In genomic region chr2:64330281-64330680, GRCh38 we compare ENCODE assay signal across 7 cellular contexts.
A peak's percentile ranks its signal among the peaks of the same experiment; 100 is the strongest.
DNase-seq lines count a peak whose midpoint lies in the region; ATAC-seq and TF ChIP-seq lines count a peak whose summit lies in the region.

No MANE protein-coding gene starts in this region.

- DNase-seq in PC-3, result peak; percentile 29
- no peak for DNase-seq in coronary artery (ENCODE audit: low spot score)
- no peak for DNase-seq in thyroid gland
- DNase-seq in T-cell, result no peak
- no peak for DNase-seq in brain microvascular endothelial cell

- intact Hi-C loops in PC-3 (cut with micrococcal nuclease) (loop anchor here (2.0 to 10.0 kb wide), 4 partner anchors 71 to 559 kb away; partner anchors contain the start of gene LGALSL), thyroid gland (cut with DNase I) (loop anchor here (2.0 kb wide), 1 partner anchor 157 kb away; no protein-coding TSS in a partner anchor)

- peak overlapping the region; percentile 78; the same call in 1 of the 2 replicates for H2AFZ ChIP-seq in PC-3 (ENCODE audit: low read length)

- peaks cover 37 to 46% (median 43%) of the 10 kb centered on the region in 3 donors for H3K4me1 Mint-ChIP-seq in T-cell

- TF ChIP-seq CTCF in PC-3 (conservative IDR thresholded peaks at IDR 0.05; ENCODE audit: low read depth, low read length) (no peak), coronary artery (IDR thresholded peaks at IDR 0.05) (no peak), thyroid gland (IDR thresholded peaks at IDR 0.05) (no peak), brain microvascular endothelial cell (IDR thresholded peaks at IDR 0.05; ENCODE audit: low read depth, low read length, missing control alignments) (no peak)

- ATAC-seq in PC-3, result peak; percentile 6
- ATAC-seq in HG03159 (IDR thresholded peaks at IDR 0.05; ENCODE audit: unreplicated experiment), result no peak
- no peak for ATAC-seq in T-cell (replicated peaks in 1 of 4)

- H3K27me3 Mint-ChIP-seq in T-cell, result no peaks in the 10 kb centered on the region

- no peaks in the 10 kb centered on the region for H3K9me2 ChIP-seq in PC-3 (replicated peaks; ENCODE audit: low read length)

- H3K9ac ChIP-seq in PC-3 (ENCODE audit: low read length) (no peak overlapping the region), mucosa of rectum (ENCODE audit: low read depth in 1 of 2, low read length in 2 of 2) (peak overlapping the region in 1 of 2 donors; percentile 41)

- BruUV-seq in PC-3 (replicated peaks; lab: Mats Ljungman, UMichigan), result no TSS peak

- H3K27ac ChIP-seq in PC-3 (ENCODE audit: low read length), result no peak overlapping the region
- H3K27ac ChIP-seq in coronary artery, result peak overlapping the region; percentile 71 to 87
- peak overlapping the region; percentile 71 to 81 for H3K27ac ChIP-seq in mucosa of rectum (ENCODE audit: low read depth in 2 of 2, low read length in 2 of 2)
- H3K27ac ChIP-seq in thyroid gland, result peak overlapping the region in 2 of 3 donors; percentile 27 to 53
- no peak overlapping the region for H3K27ac ChIP-seq in brain microvascular endothelial cell

- peak overlapping the region; percentile 88 for H3K4me2 ChIP-seq in PC-3 (ENCODE audit: low read length)

- H3K9me3 Mint-ChIP-seq in T-cell, result no peaks in the 10 kb centered on the region

- no peak for TF ChIP-seq POLR2A in thyroid gland (IDR thresholded peaks at IDR 0.05)

- H3K36me3 ChIP-seq in PC-3 (ENCODE audit: low read depth, low read length), result no peaks in the 10 kb centered on the region
- H3K36me3 ChIP-seq in mucosa of rectum (ENCODE audit: control insufficient read depth in 2 of 2, insufficient read depth in 2 of 2, low read length in 2 of 2), result no peaks in the 10 kb centered on the region
- no peaks in the 10 kb centered on the region for H3K36me3 ChIP-seq in thyroid gland
- H3K36me3 ChIP-seq in brain microvascular endothelial cell (replicated peaks), result no peaks in the 10 kb centered on the region

- H4K20me1 ChIP-seq in PC-3 (ENCODE audit: low read length), result no peaks in the 10 kb centered on the region

- CTCF ChIA-PET in PC-3 (lab: Charles Lee) (interaction anchor here (0.5 to 2.3 kb wide), 14 partner anchors 18 to 558 kb away, joined by 3 to 15 read pairs (median 4); no protein-coding TSS in a partner anchor), T-cell (lab: Charles Lee) (interaction anchor here (0.6 to 7.0 kb wide), 45 partner anchors 10 to 895 kb away, joined by 3 to 185 read pairs (median 4); partner anchors contain the start of gene AFTPH (in 2 of the 2))

- H3K27me3 ChIP-seq in PC-3 (ENCODE audit: low read length) (no peaks in the 10 kb centered on the region), mucosa of rectum (ENCODE audit: control insufficient read depth in 2 of 2, insufficient read depth in 2 of 2, low read length in 2 of 2) (no peaks in the 10 kb centered on the region), thyroid gland (no peaks in the 10 kb centered on the region), brain microvascular endothelial cell (replicated peaks) (no peaks in the 10 kb centered on the region)

- no peaks in the 10 kb centered on the region for H3K79me2 ChIP-seq in PC-3 (ENCODE audit: low read length)

- H3K4me1 ChIP-seq in PC-3 (ENCODE audit: insufficient read depth, low read length), result peaks cover 30% of the 10 kb centered on the region
- H3K4me1 ChIP-seq in mucosa of rectum (ENCODE audit: control insufficient read depth in 2 of 2, insufficient read depth in 2 of 2, low read length in 2 of 2), result peaks cover 18 to 23% of the 10 kb centered on the region in 2 donors
- peaks cover 4 to 14% of the 10 kb centered on the region in 2 donors for H3K4me1 ChIP-seq in thyroid gland

- no peaks in the 10 kb centered on the region for H3K36me3 Mint-ChIP-seq in T-cell

- WGBS in thyroid gland, 2 donors, result 62 to 74% methylated on average over 2 of the region's 2 CpGs

- in situ Hi-C loops in brain microvascular endothelial cell (cut with HindIII; ENCODE audit: low pct_ligation_motif_present, low sequenced_read_pairs), result no loop called here

- H3F3A ChIP-seq in PC-3 (ENCODE audit: low read length, unreplicated experiment), result no peaks in the 10 kb centered on the region

- POLR2A ChIA-PET in PC-3 (lab: Charles Lee; ENCODE audit: unreplicated experiment) (interaction anchor here (0.5 kb wide), 2 partner anchors 117 to 312 kb away, joined by 3 to 8 read pairs; no protein-coding TSS in a partner anchor), T-cell (lab: Charles Lee) (interaction anchor here in 1 of 2 donors (0.6 kb wide), 1 partner anchor 227 kb away, joined by 3 read pairs; no protein-coding TSS in a partner anchor)

- H3K27ac Mint-ChIP-seq in T-cell, result no peak overlapping the region

- no peak overlapping the region for H3K4me3 Mint-ChIP-seq in T-cell

- H3K9me3 ChIP-seq in PC-3 (ENCODE audit: low read length), result no peaks in the 10 kb centered on the region
- H3K9me3 ChIP-seq in mucosa of rectum (ENCODE audit: control insufficient read depth in 2 of 2, low read length in 2 of 2), result no peaks in the 10 kb centered on the region
- no peaks in the 10 kb centered on the region for H3K9me3 ChIP-seq in thyroid gland

- H3K4me3 ChIP-seq in PC-3 (ENCODE audit: low read length) (peak overlapping the region; percentile 61; the same call in 1 of the 2 replicates), coronary artery (peak overlapping the region; percentile 58), mucosa of rectum (ENCODE audit: low read length in 2 of 2) (peak overlapping the region in 1 of 2 donors; percentile 53), thyroid gland (replicated peaks in 1 of 3) (no peak overlapping the region), brain microvascular endothelial cell (ENCODE audit: low read depth, low read length) (no peak overlapping the region)

Comparison
In these comparisons a context has a peak if more than half of its experiments do, and no peak if none do; other contexts are left out.
1. H3K27ac ChIP-seq: peak in coronary artery (2 of 2), mucosa of rectum (2 of 2) and thyroid gland (2 of 3); none in PC-3 (single experiment) and brain microvascular endothelial cell (single experiment).
2. H3K4me3 ChIP-seq: peak in PC-3 (single experiment) and coronary artery (single experiment); none in thyroid gland (0 of 3) and brain microvascular endothelial cell (single experiment).